In genomic region chr12:42238240-42239140, GRCh38 we compare ENCODE assay signal across 8 cellular contexts. TPM values are rescaled to one million over a fixed set of nuclear protein-coding genes. Genes with fewer than 3 reads are reported as not detected.
DNase-seq lines count a peak whose midpoint lies in the region; ATAC-seq and TF ChIP-seq lines count a peak whose summit lies in the region.

TSS of gene YAF2 (minus strand) at chr12:42238248. CDS start at chr12:42238180, 68 bp downstream.

- peak; percentile 80 for ATAC-seq in HG03175 (IDR thresholded peaks at IDR 0.05; ENCODE audit: unreplicated experiment)

- intact Hi-C loops in activated CD4-positive, alpha-beta T cell treated with anti-CD3 and anti-CD28 coated beads, Interleukin-2, amount 10 ng/mL, durations not matched to agents 24 days and 14 days (cut with micrococcal nuclease) = loop anchor here (1.0 to 5.0 kb wide), 3 partner anchors 88 to 141 kb away; partner anchors contain the start of genes GXYLT1, PPHLN1 and ZCRB1

- peak within 1 kb of the TSS; percentile 96 for H3K4me3 Mint-ChIP-seq in activated CD4-positive, alpha-beta T cell treated with anti-CD3 and anti-CD28 coated beads, Interleukin-2, amount 10 ng/mL, durations not matched to agents 24 days and 14 days

- no peak for TF ChIP-seq CTCF in AG10803 (conservative IDR thresholded peaks at IDR 0.05; ENCODE audit: low read length)
- no peak for TF ChIP-seq CTCF in coronary artery (IDR thresholded peaks at IDR 0.05)

- peaks cover 22% of the 10 kb centered on the region for H3K36me3 Mint-ChIP-seq in activated CD4-positive, alpha-beta T cell treated with anti-CD3 and anti-CD28 coated beads, Interleukin-2, amount 10 ng/mL, durations not matched to agents 24 days and 14 days (ENCODE audit: low read depth)

- H3K4me1 Mint-ChIP-seq in activated CD4-positive, alpha-beta T cell treated with anti-CD3 and anti-CD28 coated beads, Interleukin-2, amount 10 ng/mL, durations not matched to agents 24 days and 14 days = peaks cover 35% of the 10 kb centered on the region

- DNase-seq in AG10803 (ENCODE audit: low read depth) (peak; percentile 87), NCI-H510A (lab: John Stamatoyannopoulos, UW) (peak; percentile 87), coronary artery (ENCODE audit: low spot score) (peak; percentile 91), left kidney (ENCODE audit: low read depth, low spot score) (peak; percentile 96)
- peak; percentile 96 for DNase-seq in activated CD4-positive, alpha-beta T cell treated with anti-CD3 and anti-CD28 coated beads, Interleukin-2, amount 10 ng/mL, durations not matched to agents 24 days and 14 days
- DNase-seq in stimulated activated CD4-positive, alpha-beta T cell treated with anti-CD3 and anti-CD28 coated beads, Interleukin-1b, Interleukin-23, amount 100 ng/mL, for 48 hours = peak; percentile 88

- no peaks in the 10 kb centered on the region for H3K27me3 Mint-ChIP-seq in activated CD4-positive, alpha-beta T cell treated with anti-CD3 and anti-CD28 coated beads, Interleukin-2, amount 10 ng/mL, durations not matched to agents 24 days and 14 days

- peak within 1 kb of the TSS; percentile 92 for H3K27ac Mint-ChIP-seq in activated CD4-positive, alpha-beta T cell treated with anti-CD3 and anti-CD28 coated beads, Interleukin-2, amount 10 ng/mL, durations not matched to agents 24 days and 14 days

- no peaks in the 10 kb centered on the region for H3K9me3 Mint-ChIP-seq in activated CD4-positive, alpha-beta T cell treated with anti-CD3 and anti-CD28 coated beads, Interleukin-2, amount 10 ng/mL, durations not matched to agents 24 days and 14 days

- peak within 1 kb of the TSS; percentile 95 to 98 for H3K27ac ChIP-seq in coronary artery

- in situ Hi-C loops in GM18951 (cut with MboI; ENCODE audit: low sequenced_read_pairs, unreplicated experiment) = no loop called here

- H3K4me3 ChIP-seq in AG10803 (ENCODE audit: low read length) (peak within 1 kb of the TSS; percentile 81), coronary artery (peak within 1 kb of the TSS; percentile 89)

- peak; percentile 90 for TF ChIP-seq POLR2A in GM18951 (IDR thresholded peaks at IDR 0.05; ENCODE audit: extremely low read depth, insufficient read depth, insufficient read length)

RNA-seq across cellular contexts. Expression of gene YAF2, which starts in this region (rescaled TPM):
- 40.7 and 47.1 TPM in 2 replicates for total RNA-seq in activated CD4-positive, alpha-beta T cell treated with anti-CD3 and anti-CD28 coated beads, Interleukin-2, amount 10 ng/mL, durations not matched to agents 24 days and 14 days

Comparison
In these comparisons a context has a peak if more than half of its experiments do, and no peak if none do; other contexts are left out.
1. Peak in every context shown above with its lines: DNase-seq, ATAC-seq, H3K4me3 ChIP-seq and H3K27ac ChIP-seq.